Comparison of ENCODE assay signal across 26 cellular contexts in genomic region chr13:111120913-111121312, GRCh38.
"Had no signal": no experiment of that assay in that cellular context is flagged by ENCODE, and none has a peak within 500 bp of the region (broad histone marks: within the 10 kb centered on the region; RNA-seq: fewer than 3 reads in every experiment).

No MANE protein-coding gene starts in this region.

- H3K9ac ChIP-seq: SK-N-SH had no signal

- H3K4me3 Mint-ChIP-seq: activated CD8-positive, alpha-beta T cell treated with anti-CD3 and anti-CD28 coated beads, Interleukin-2, amount 10 ng/mL, durations not matched to agents 7 days and 5 days; activated naive CD4-positive, alpha-beta T cell treated with anti-CD3 and anti-CD28 coated beads, Interleukin-2, amount 50 U/mL, for 24 hours had no signal

- H3K9me3 Mint-ChIP-seq: activated naive CD4-positive, alpha-beta T cell treated with anti-CD3 and anti-CD28 coated beads, Interleukin-2, amount 50 U/mL, for 24 hours had no signal

- H3K27ac Mint-ChIP-seq: activated CD8-positive, alpha-beta T cell treated with anti-CD3 and anti-CD28 coated beads, Interleukin-2, amount 10 ng/mL, durations not matched to agents 7 days and 5 days; activated naive CD4-positive, alpha-beta T cell treated with anti-CD3 and anti-CD28 coated beads, Interleukin-2, amount 50 U/mL, for 24 hours had no signal

- H3K36me3 Mint-ChIP-seq: activated naive CD4-positive, alpha-beta T cell treated with anti-CD3 and anti-CD28 coated beads, Interleukin-2, amount 50 U/mL, for 24 hours had no signal

- H3K9me3 ChIP-seq: MG63, Peyer's patch, SJCRH30, SK-N-SH had no signal

- H3K36me3 ChIP-seq: MG63, Peyer's patch, SJCRH30, WERI-Rb-1 had no signal

- H3K4me3 ChIP-seq: MG63, Peyer's patch, SJCRH30 had no signal

- DNase-seq: activated CD4-positive, alpha-beta T cell treated with anti-CD3 and anti-CD28 coated beads for 4 hours; activated CD8-positive, alpha-beta memory T cell treated with anti-CD3 and anti-CD28 coated beads, Interleukin-2, amount 50 U/mL, for 48 hours; activated CD8-positive, alpha-beta T cell treated with anti-CD3 and anti-CD28 coated beads, Interleukin-2, amount 10 ng/mL, durations not matched to agents 7 days and 5 days; activated naive CD4-positive, alpha-beta T cell; activated T-cell treated with anti-CD3 and anti-CD28 coated beads, Interleukin-2, amount 50 U/mL, for 1 hour; aorta; MG63; NCI-H1105; NCI-H1436 treated with DMSO at 0.1 percent for 48 hours; NCI-H187; NCI-H2081 treated with DMSO at 0.1 percent for 48 hours; NCI-H2171; NCI-H2227 treated with DMSO at 0.1 percent for 48 hours; NCI-H446 treated with DMSO at 0.1 percent for 48 hours; NCI-H524 treated with DMSO at 0.1 percent for 48 hours; NCI-H82; NK-92 treated with Interleukin-12 subunit alpha and Interleukin-12 subunit beta, amount 100 ng/mL, for 24 hours; Peyer's patch; Right ventricle myocardium superior; SJCRH30; SK-N-SH; T-helper 1 cell; WERI-Rb-1 had no signal

- H3K27ac ChIP-seq: Peyer's patch, RWPE1, WERI-Rb-1 had no signal

- ATAC-seq: activated CD4-positive, CD25-positive, alpha-beta regulatory T cell treated with anti-CD3 and anti-CD28 coated beads, Interleukin-2, amount 50 U/mL, for 24 hours; activated CD8-positive, alpha-beta T cell treated with anti-CD3 and anti-CD28 coated beads, Interleukin-2, amount 10 ng/mL, durations not matched to agents 7 days and 5 days had no signal
